11 cellular contexts compared by ENCODE assay signal in the genomic region with DNA sequence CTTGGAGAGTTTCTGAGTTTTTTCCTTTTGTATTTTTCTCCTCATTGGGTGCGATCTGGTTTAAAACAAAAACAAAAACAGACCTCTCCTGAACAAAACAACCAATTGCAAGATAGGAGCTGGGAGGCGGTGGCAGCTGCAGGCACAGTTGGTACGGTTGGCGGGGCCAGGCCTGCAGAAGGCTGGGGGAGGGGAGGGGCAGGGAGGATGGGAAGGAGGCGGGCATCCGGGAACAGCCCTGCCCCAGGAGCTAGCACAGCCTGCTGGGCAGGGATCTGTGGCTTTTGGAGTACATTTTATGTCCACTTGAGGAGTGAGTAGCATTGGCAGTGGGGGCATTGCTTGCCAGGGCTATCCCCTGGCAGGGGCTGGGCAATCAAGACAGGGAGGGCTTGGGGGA. TPM values are rescaled to one million over a fixed set of nuclear protein-coding genes. Genes with fewer than 3 reads are reported as not detected.
A peak's percentile ranks its signal among the peaks of the same experiment; 100 is the strongest.
DNase-seq lines count a peak whose midpoint lies in the region; ATAC-seq lines count a peak whose summit lies in the region.
"Had no signal": no experiment of that assay in that cellular context is flagged by ENCODE, and none has a peak within 500 bp of the region (broad histone marks: within the 10 kb centered on the region; RNA-seq: fewer than 3 reads in every experiment).

No MANE protein-coding gene starts in this region.

- H3K27ac Mint-ChIP-seq in T-helper 17 cell, result no peak overlapping the region
- H3K27ac Mint-ChIP-seq: activated naive CD8-positive, alpha-beta T cell treated with anti-CD3 and anti-CD28 coated beads, Interleukin-2, amount 10 ng/mL, durations not matched to agents 7 days and 5 days had no signal

- DNase-seq in G401 (ENCODE audit: low spot score), result peak; percentile 96
- peak; percentile 96 for DNase-seq in NCI-H510A (lab: John Stamatoyannopoulos, UW)
- DNase-seq in left ventricle myocardium superior, result peak; percentile 47
- peak; percentile 79 to 98 (median 86) for DNase-seq in posterior cingulate gyrus
- no peak for DNase-seq in NK-92 treated with Interleukin-12 subunit alpha and Interleukin-12 subunit beta, amount 100 ng/mL, for 24 hours (lab: John Stamatoyannopoulos, UW)
- no peak for DNase-seq in COLO829 (ENCODE audit: low spot score)
- DNase-seq in T-helper 17 cell, result no peak
- DNase-seq: activated naive CD8-positive, alpha-beta T cell treated with anti-CD3 and anti-CD28 coated beads, Interleukin-2, amount 10 ng/mL, durations not matched to agents 7 days and 5 days; NCI-H2081 treated with DMSO at 0.1 percent for 48 hours had no signal

- H3K9me3 ChIP-seq in T-helper 17 cell (ENCODE audit: control insufficient read depth, low read length, poor library complexity, severe bottlenecking), result no peaks in the 10 kb centered on the region

- H3K27me3 Mint-ChIP-seq in T-helper 17 cell, result peaks cover 37% of the 10 kb centered on the region

- in situ Hi-C loops in G401 (cut with HindIII; ENCODE audit: low sequenced_read_pairs), result no loop called here

- H3K4me1 Mint-ChIP-seq in T-helper 17 cell, result peaks cover 6% of the 10 kb centered on the region
- H3K4me1 Mint-ChIP-seq: activated naive CD8-positive, alpha-beta T cell treated with anti-CD3 and anti-CD28 coated beads, Interleukin-2, amount 10 ng/mL, durations not matched to agents 7 days and 5 days had no signal

- ATAC-seq in left ventricle myocardium superior (no peak), GM18909 (IDR thresholded peaks at IDR 0.05; ENCODE audit: poor library complexity, unreplicated experiment) (no peak), T-helper 17 cell (no peak)

- H3K4me3 Mint-ChIP-seq in T-helper 17 cell, result no peak overlapping the region
- H3K4me3 Mint-ChIP-seq: activated naive CD8-positive, alpha-beta T cell treated with anti-CD3 and anti-CD28 coated beads, Interleukin-2, amount 10 ng/mL, durations not matched to agents 7 days and 5 days had no signal

- intact Hi-C loops in left ventricle myocardium superior (cut with micrococcal nuclease) (no loop called here), posterior cingulate gyrus (cut with DNase I) (loop anchor here (5.0 kb wide), 1 partner anchor 110 kb away; the partner anchor contains the start of gene COG2)

- peaks cover 4% of the 10 kb centered on the region for H3K36me3 Mint-ChIP-seq in T-helper 17 cell (ENCODE audit: low read depth)
- H3K36me3 Mint-ChIP-seq: activated naive CD8-positive, alpha-beta T cell treated with anti-CD3 and anti-CD28 coated beads, Interleukin-2, amount 10 ng/mL, durations not matched to agents 7 days and 5 days had no signal

RNA-seq across cellular contexts. Expression of gene CAPN9, which starts 5.2 kb away (rescaled TPM):
- total RNA-seq in G401 (2014; rRNA removed; shearing (Covaris generic)), result 0.20 TPM in 1 of 2 replicates, not detected in the other
- 0.32 TPM for total RNA-seq in left ventricle myocardium superior
- total RNA-seq in T-helper 17 cell, result not detected
- total RNA-seq: activated naive CD8-positive, alpha-beta T cell treated with anti-CD3 and anti-CD28 coated beads, Interleukin-2, amount 10 ng/mL, durations not matched to agents 7 days and 5 days; Daoy had no signal

RNA-seq across cellular contexts. Expression of gene AGT, which starts 38.5 kb away (rescaled TPM):
- not detected in 2 replicates for total RNA-seq in G401 (2014; rRNA removed; shearing (Covaris generic))
- total RNA-seq in left ventricle myocardium superior (54.9 TPM), T-helper 17 cell (not detected)
- total RNA-seq: activated naive CD8-positive, alpha-beta T cell treated with anti-CD3 and anti-CD28 coated beads, Interleukin-2, amount 10 ng/mL, durations not matched to agents 7 days and 5 days; Daoy had no signal

Comparison
In these comparisons a context has a peak if more than half of its experiments do, and no peak if none do; other contexts are left out.
1. DNase-seq: peak in G401 (single experiment), NCI-H510A (single experiment), left ventricle myocardium superior (single experiment) and posterior cingulate gyrus (10 of 10); none in NK-92 treated with Interleukin-12 subunit alpha and Interleukin-12 subunit beta, amount 100 ng/mL, for 24 hours (single experiment), COLO829 (single experiment) and T-helper 17 cell (0 of 3).
2. RNA of gene AGT, which starts 38.5 kb away (total RNA-seq): 54.9 TPM in left ventricle myocardium superior (single experiment); not detected in G401 and not detected in T-helper 17 cell; every median in the first group is over 10 times any median in the second.